In the genomic region with DNA sequence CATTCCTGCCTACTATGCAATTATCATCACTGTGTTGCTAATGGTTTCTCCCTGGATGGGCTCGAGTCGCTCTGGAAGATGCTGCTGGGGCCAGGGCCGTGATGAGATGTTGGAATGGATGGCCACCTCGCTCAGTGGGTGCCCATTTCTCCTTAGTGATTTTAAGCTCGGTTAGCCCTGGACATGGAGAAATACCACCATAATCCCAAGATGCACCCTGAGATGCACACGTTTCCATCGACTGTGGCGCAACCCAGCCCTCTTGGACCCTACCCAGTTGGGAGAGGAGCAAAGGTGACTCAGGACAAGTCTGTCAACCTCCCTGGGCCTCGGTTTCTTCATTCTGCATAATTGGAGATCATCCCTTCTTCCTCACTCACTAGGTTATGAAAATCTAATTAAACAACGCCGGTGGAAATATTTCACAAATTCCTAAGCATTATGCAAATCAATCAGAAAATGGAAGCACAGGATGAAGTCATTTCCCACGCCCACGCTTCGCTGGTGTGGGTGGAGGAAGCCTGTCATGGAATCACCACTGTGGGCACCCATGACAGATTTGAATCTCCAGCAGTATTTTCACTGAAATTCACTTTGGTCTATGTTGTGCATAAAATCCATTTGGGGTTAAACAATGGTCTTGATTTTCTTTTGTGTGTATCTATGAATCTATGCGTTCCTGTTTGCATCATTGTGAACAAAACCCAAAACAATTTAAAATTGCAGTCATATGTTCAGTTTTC, we compare ENCODE assay signal across 16 cellular contexts.
DNase-seq lines count a peak whose midpoint lies in the region; ATAC-seq and TF ChIP-seq lines count a peak whose summit lies in the region.
"Had no signal": no experiment of that assay in that cellular context is flagged by ENCODE, and none has a peak within 500 bp of the region (broad histone marks: within the 10 kb centered on the region; RNA-seq: fewer than 3 reads in every experiment).

No MANE protein-coding gene starts in this region.

- CTCF ChIA-PET in activated CD4-positive, alpha-beta T cell treated with anti-CD3 and anti-CD28 coated beads for 36 hours (lab: Charles Lee) = no interaction called here

- H3K27me3 Mint-ChIP-seq in activated CD4-positive, alpha-beta T cell treated with anti-CD3 and anti-CD28 coated beads for 36 hours = peaks cover 5% of the 10 kb centered on the region

- H3K27me3 ChIP-seq in heart left ventricle = peaks cover 0 to 18% (median 0%) of the 10 kb centered on the region in 9 donors
- H3K27me3 ChIP-seq: gastroesophageal sphincter had no signal

- H3K9me3 Mint-ChIP-seq in activated CD4-positive, alpha-beta T cell treated with anti-CD3 and anti-CD28 coated beads for 36 hours (ENCODE audit: low read depth) = no peaks in the 10 kb centered on the region

- peak; percentile 77 for DNase-seq in activated CD4-positive, alpha-beta T cell treated with anti-CD3 and anti-CD28 coated beads for 36 hours
- no peak for DNase-seq in activated CD4-positive, alpha-beta T cell treated with anti-CD3 and anti-CD28 coated beads for 1 hour
- peak; percentile 54 for DNase-seq in activated T-helper 9 cell treated with anti-CD3 and anti-CD28 coated beads, Interleukin-2, amount 50 U/mL, for 16 hours (ENCODE audit: low read depth)
- DNase-seq in stimulated activated CD4-positive, alpha-beta T cell treated with anti-CD3 and anti-CD28 coated beads, Interleukin-15, amount 100 ng/mL, for 24 hours = peak; percentile 87
- peak; percentile 80 for DNase-seq in stimulated activated CD8-positive, alpha-beta memory T cell treated with anti-CD3 and anti-CD28 coated beads, Interleukin-4, amount 100 ng/mL, for 48 hours
- no peak for DNase-seq in Right ventricle myocardium inferior (ENCODE audit: missing footprints)
- no peak for DNase-seq in heart left ventricle
- DNase-seq: 8988T; central memory CD4-positive, alpha-beta T cell; HCEC 1CT; Karpas-422; NCI-H1436; nephron progenitor cell had no signal

- H3K4me3 ChIP-seq in heart left ventricle = no peak overlapping the region
- H3K4me3 ChIP-seq: gastroesophageal sphincter had no signal

- H3K4me1 Mint-ChIP-seq in activated CD4-positive, alpha-beta T cell treated with anti-CD3 and anti-CD28 coated beads for 36 hours = peaks cover 27% of the 10 kb centered on the region

- 78 to 87% (median 85%) methylated on average over 15 of the region's 15 CpGs for WGBS in heart left ventricle, 4 donors

- H3K27ac Mint-ChIP-seq in activated CD4-positive, alpha-beta T cell treated with anti-CD3 and anti-CD28 coated beads for 36 hours = peak overlapping the region; percentile 15

- no peak overlapping the region for H3K4me3 Mint-ChIP-seq in activated CD4-positive, alpha-beta T cell treated with anti-CD3 and anti-CD28 coated beads for 36 hours

- no peak for TF ChIP-seq POLR2A in heart left ventricle (IDR thresholded peaks at IDR 0.05)

- no peak for TF ChIP-seq CTCF in heart left ventricle (IDR thresholded peaks at IDR 0.05)

- no peaks in the 10 kb centered on the region for H3K9me3 ChIP-seq in heart left ventricle

- no peak overlapping the region for H3K27ac ChIP-seq in heart left ventricle
- H3K27ac ChIP-seq: gastroesophageal sphincter had no signal

- POLR2A ChIA-PET in activated CD4-positive, alpha-beta T cell treated with anti-CD3 and anti-CD28 coated beads for 36 hours (lab: Charles Lee) = no interaction called here

- no peaks in the 10 kb centered on the region for H3K4me1 ChIP-seq in heart left ventricle
- H3K4me1 ChIP-seq: gastroesophageal sphincter had no signal

- no peaks in the 10 kb centered on the region for H3K36me3 Mint-ChIP-seq in activated CD4-positive, alpha-beta T cell treated with anti-CD3 and anti-CD28 coated beads for 36 hours (ENCODE audit: low read depth)

- intact Hi-C loops in activated CD4-positive, alpha-beta T cell treated with anti-CD3 and anti-CD28 coated beads for 36 hours (cut with DNase I, micrococcal nuclease) = no loop called here
- intact Hi-C loops in Right ventricle myocardium inferior (cut with DNase I) = no loop called here
- intact Hi-C loops in heart left ventricle (cut with DNase I) = loop anchor here in 1 of 10 donors (10.0 kb wide), 1 partner anchor 59 kb away; no protein-coding TSS in a partner anchor

- peak; percentile 57 for ATAC-seq in activated CD4-positive, alpha-beta T cell treated with anti-CD3 and anti-CD28 coated beads for 36 hours
- ATAC-seq in Right ventricle myocardium inferior (no peak), HG02973 (IDR thresholded peaks at IDR 0.05; ENCODE audit: unreplicated experiment) (no peak), heart left ventricle (no peak)
- ATAC-seq: gastroesophageal sphincter, SK-N-SH treated with all-trans-retinoic acid at 6 μM for 48 hours had no signal

- no peaks in the 10 kb centered on the region for H3K36me3 ChIP-seq in heart left ventricle
- H3K36me3 ChIP-seq: gastroesophageal sphincter had no signal

Comparison
In these comparisons a context has a peak if more than half of its experiments do, and no peak if none do; other contexts are left out.
1. DNase-seq: peak in activated CD4-positive, alpha-beta T cell treated with anti-CD3 and anti-CD28 coated beads for 36 hours (single experiment), activated T-helper 9 cell treated with anti-CD3 and anti-CD28 coated beads, Interleukin-2, amount 50 U/mL, for 16 hours (single experiment), stimulated activated CD4-positive, alpha-beta T cell treated with anti-CD3 and anti-CD28 coated beads, Interleukin-15, amount 100 ng/mL, for 24 hours (single experiment) and stimulated activated CD8-positive, alpha-beta memory T cell treated with anti-CD3 and anti-CD28 coated beads, Interleukin-4, amount 100 ng/mL, for 48 hours (single experiment); none in activated CD4-positive, alpha-beta T cell treated with anti-CD3 and anti-CD28 coated beads for 1 hour (single experiment), Right ventricle myocardium inferior (single experiment) and heart left ventricle (0 of 5).